18 cellular contexts compared by ENCODE assay signal in the genomic region with DNA sequence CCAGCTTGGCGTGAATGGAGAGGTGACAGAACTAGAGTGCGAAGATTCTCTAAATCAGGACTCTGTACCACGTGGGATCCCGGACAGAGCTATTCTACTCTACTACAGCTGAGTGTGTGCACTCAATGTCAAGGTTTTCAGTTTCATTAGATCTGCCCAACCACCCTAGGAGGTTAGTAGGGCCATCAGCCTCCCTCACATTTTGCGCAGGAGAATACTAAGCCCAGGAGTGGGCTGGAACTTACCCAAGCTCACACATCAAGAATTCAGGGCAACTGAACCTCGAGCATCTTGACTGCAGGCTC.
"Had no signal": no experiment of that assay in that cellular context is flagged by ENCODE, and none has a peak within 500 bp of the region (broad histone marks: within the 10 kb centered on the region; RNA-seq: fewer than 3 reads in every experiment).

No MANE protein-coding gene starts in this region.

- H3K9me3 Mint-ChIP-seq: activated CD4-positive, alpha-beta T cell treated with anti-CD3 and anti-CD28 coated beads, Interleukin-2, amount 10 ng/mL, durations not matched to agents 7 days and 5 days; activated naive CD8-positive, alpha-beta T cell treated with anti-CD3 and anti-CD28 coated beads, Interleukin-2, amount 10 ng/mL, durations not matched to agents 7 days and 5 days; central memory CD8-positive, alpha-beta T cell; stimulated activated naive CD8-positive, alpha-beta T cell treated with anti-CD3 and anti-CD28 coated beads, Interleukin-15, Interleukin-2, amounts not matched to agents 100 ng/mL and 50 ng/mL, for 24 hours; T-helper 1 cell treated with Interleukin-12 subunit alpha and Interleukin-12 subunit beta and Interleukin-4 antibody, amounts not matched to agents 30 μg/mL and 1 μg/mL, for 36 hours had no signal

- H3K4me3 Mint-ChIP-seq: activated CD4-positive, alpha-beta T cell treated with anti-CD3 and anti-CD28 coated beads, Interleukin-2, amount 10 ng/mL, durations not matched to agents 7 days and 5 days; activated naive CD8-positive, alpha-beta T cell treated with anti-CD3 and anti-CD28 coated beads, Interleukin-2, amount 10 ng/mL, durations not matched to agents 7 days and 5 days; central memory CD8-positive, alpha-beta T cell; nephron progenitor cell; stimulated activated naive CD8-positive, alpha-beta T cell treated with anti-CD3 and anti-CD28 coated beads, Interleukin-15, Interleukin-2, amounts not matched to agents 100 ng/mL and 50 ng/mL, for 24 hours; T-helper 1 cell treated with Interleukin-12 subunit alpha and Interleukin-12 subunit beta and Interleukin-4 antibody, amounts not matched to agents 30 μg/mL and 1 μg/mL, for 36 hours had no signal

- DNase-seq: activated CD4-positive, alpha-beta T cell treated with anti-CD3 and anti-CD28 coated beads, Interleukin-2, amount 10 ng/mL, durations not matched to agents 7 days and 5 days; activated CD8-positive, alpha-beta memory T cell treated with anti-CD3 and anti-CD28 coated beads for 24 hours; activated naive CD4-positive, alpha-beta T cell treated with Interleukin-2 at 50 U/mL for 16 hours; activated naive CD8-positive, alpha-beta T cell treated with anti-CD3 and anti-CD28 coated beads, Interleukin-2, amount 10 ng/mL, durations not matched to agents 7 days and 5 days; amygdala; colonic mucosa; gastrocnemius medialis; nephron progenitor cell; stimulated activated CD4-positive, alpha-beta T cell treated with anti-CD3 and anti-CD28 coated beads, Interleukin-2, amount 100 ng/mL, for 24 hours; uterus had no signal

- H3K4me3 ChIP-seq: colonic mucosa, gastrocnemius medialis, lung, prostate gland, right atrium auricular region, tibial nerve, uterus had no signal

- H3K36me3 ChIP-seq: colonic mucosa, gastrocnemius medialis, prostate gland, right atrium auricular region, tibial nerve, uterus had no signal

- H3K9me3 ChIP-seq: colonic mucosa, gastrocnemius medialis, prostate gland, right atrium auricular region, tibial nerve, uterus had no signal

- H3K4me1 Mint-ChIP-seq: central memory CD8-positive, alpha-beta T cell; nephron progenitor cell had no signal

- H3K36me3 Mint-ChIP-seq: activated naive CD8-positive, alpha-beta T cell treated with anti-CD3 and anti-CD28 coated beads, Interleukin-2, amount 10 ng/mL, durations not matched to agents 7 days and 5 days had no signal

- H3K27me3 Mint-ChIP-seq: activated CD4-positive, alpha-beta T cell treated with anti-CD3 and anti-CD28 coated beads, Interleukin-2, amount 10 ng/mL, durations not matched to agents 7 days and 5 days; stimulated activated naive CD8-positive, alpha-beta T cell treated with anti-CD3 and anti-CD28 coated beads, Interleukin-15, Interleukin-2, amounts not matched to agents 100 ng/mL and 50 ng/mL, for 24 hours had no signal

- H3K27me3 ChIP-seq: colonic mucosa, gastrocnemius medialis, right atrium auricular region, tibial nerve, uterus had no signal

- H3K4me1 ChIP-seq: colonic mucosa, gastrocnemius medialis, prostate gland, right atrium auricular region, uterus had no signal

- H3K27ac ChIP-seq: colonic mucosa, gastrocnemius medialis, prostate gland, right atrium auricular region, uterus had no signal

- ATAC-seq: activated CD4-positive, CD25-positive, alpha-beta regulatory T cell treated with anti-CD3 and anti-CD28 coated beads, Interleukin-2, amount 50 U/mL, for 24 hours; gastrocnemius medialis had no signal

- H3K27ac Mint-ChIP-seq: activated CD4-positive, alpha-beta T cell treated with anti-CD3 and anti-CD28 coated beads, Interleukin-2, amount 10 ng/mL, durations not matched to agents 7 days and 5 days; activated naive CD8-positive, alpha-beta T cell treated with anti-CD3 and anti-CD28 coated beads, Interleukin-2, amount 10 ng/mL, durations not matched to agents 7 days and 5 days; nephron progenitor cell; stimulated activated naive CD8-positive, alpha-beta T cell treated with anti-CD3 and anti-CD28 coated beads, Interleukin-15, Interleukin-2, amounts not matched to agents 100 ng/mL and 50 ng/mL, for 24 hours; T-helper 1 cell treated with Interleukin-12 subunit alpha and Interleukin-12 subunit beta and Interleukin-4 antibody, amounts not matched to agents 30 μg/mL and 1 μg/mL, for 36 hours had no signal
